Comparison of ENCODE assay signal across 6 cellular contexts in genomic region chr12:6970096-6970527, GRCh38. TPM values are rescaled to one million over a fixed set of nuclear protein-coding genes. Genes with fewer than 3 reads are reported as not detected.
DNase-seq lines count a peak whose midpoint lies in the region; ATAC-seq and TF ChIP-seq lines count a peak whose summit lies in the region.

No MANE protein-coding gene starts in this region.

- H3K27ac Mint-ChIP-seq in activated T-cell treated with anti-CD3 and anti-CD28 coated beads, Interleukin-2, amount 50 U/mL, for 72 hours: peak overlapping the region; percentile 92
- peak overlapping the region; percentile 100 for H3K27ac Mint-ChIP-seq in activated naive CD8-positive, alpha-beta T cell

- peak overlapping the region; percentile 60 for H3K4me3 ChIP-seq in mucosa of descending colon

- no peaks in the 10 kb centered on the region for H3K27me3 Mint-ChIP-seq in activated T-cell treated with anti-CD3 and anti-CD28 coated beads, Interleukin-2, amount 50 U/mL, for 72 hours (ENCODE audit: low read depth)
- H3K27me3 Mint-ChIP-seq in activated naive CD8-positive, alpha-beta T cell: no peaks in the 10 kb centered on the region

- no peaks in the 10 kb centered on the region for H3K9me3 ChIP-seq in mucosa of descending colon

- peak overlapping the region; percentile 96 to 99 for H3K4me3 Mint-ChIP-seq in activated T-cell treated with anti-CD3 and anti-CD28 coated beads, Interleukin-2, amount 50 U/mL, for 72 hours
- H3K4me3 Mint-ChIP-seq in activated naive CD8-positive, alpha-beta T cell: peak overlapping the region; percentile 100

- H3K36me3 ChIP-seq in mucosa of descending colon (ENCODE audit: low read depth): no peaks in the 10 kb centered on the region

- intact Hi-C loops in mucosa of descending colon (cut with DNase I, micrococcal nuclease): no loop called here

- peaks cover 71% of the 10 kb centered on the region for H3K4me1 Mint-ChIP-seq in activated T-cell treated with anti-CD3 and anti-CD28 coated beads, Interleukin-2, amount 50 U/mL, for 72 hours (ENCODE audit: low read depth)
- H3K4me1 Mint-ChIP-seq in activated naive CD8-positive, alpha-beta T cell (ENCODE audit: low read depth): peaks cover 52% of the 10 kb centered on the region

- H3K36me3 Mint-ChIP-seq in activated T-cell treated with anti-CD3 and anti-CD28 coated beads, Interleukin-2, amount 50 U/mL, for 72 hours (ENCODE audit: insufficient read depth in 2 of 2): peaks cover 17 to 26% of the 10 kb centered on the region in 2 donors
- H3K36me3 Mint-ChIP-seq in activated naive CD8-positive, alpha-beta T cell: peaks cover 23% of the 10 kb centered on the region

- ATAC-seq in activated T-cell treated with anti-CD3 and anti-CD28 coated beads, Interleukin-2, amount 50 U/mL, for 72 hours (replicated peaks in 1 of 2): peak; percentile 35 to 36
- ATAC-seq in mucosa of descending colon: peak; percentile 35

- peaks cover 34% of the 10 kb centered on the region for H3K4me1 ChIP-seq in mucosa of descending colon (ENCODE audit: low read depth)

- no peaks in the 10 kb centered on the region for H3K9me3 Mint-ChIP-seq in activated T-cell treated with anti-CD3 and anti-CD28 coated beads, Interleukin-2, amount 50 U/mL, for 72 hours
- H3K9me3 Mint-ChIP-seq in activated naive CD8-positive, alpha-beta T cell (ENCODE audit: low read depth): no peaks in the 10 kb centered on the region

- no peak for TF ChIP-seq CTCF in mucosa of descending colon (IDR thresholded peaks at IDR 0.05)

- DNase-seq in activated T-cell treated with anti-CD3 and anti-CD28 coated beads, Interleukin-2, amount 50 U/mL, for 72 hours: peak in 1 of 2 donors; percentile 21
- DNase-seq in activated T-cell treated with anti-CD3 and anti-CD28 coated beads for 4 hours (no peak), mucosa of descending colon (peak in 1 of 3 donors; percentile 51), T-helper 9 cell (no peak), glomerular visceral epithelial cell (ENCODE audit: extremely low spot score) (no peak)

RNA-seq across cellular contexts. Expression of gene PHB2, which starts 0.4 kb away (rescaled TPM):
- 100 to 1,000 TPM; 296 to 348 TPM for total RNA-seq in activated T-cell treated with anti-CD3 and anti-CD28 coated beads, Interleukin-2, amount 50 U/mL, for 72 hours
- 100 to 1,000 TPM; 204 to 266 (median 209) TPM for total RNA-seq in mucosa of descending colon

RNA-seq across cellular contexts. Expression of gene EMG1, which starts 0.6 kb away (rescaled TPM):
- total RNA-seq in activated T-cell treated with anti-CD3 and anti-CD28 coated beads, Interleukin-2, amount 50 U/mL, for 72 hours: 10 to 100 TPM; 44.9 to 45.7 TPM
- total RNA-seq in mucosa of descending colon: 10 to 100 TPM; 29.6 to 33.7 (median 33.4) TPM

RNA-seq across cellular contexts. Expression of gene PTPN6, which starts 19.0 kb away (rescaled TPM):
- 100 to 1,000 TPM; 238 to 313 TPM for total RNA-seq in activated T-cell treated with anti-CD3 and anti-CD28 coated beads, Interleukin-2, amount 50 U/mL, for 72 hours
- 10 to 100 TPM; 37.4 to 61.7 (median 51.7) TPM for total RNA-seq in mucosa of descending colon

RNA-seq across cellular contexts. Expression of gene C12orf57, which starts 26.3 kb away (rescaled TPM):
- 100 to 1,000 TPM; 259 to 301 TPM for total RNA-seq in activated T-cell treated with anti-CD3 and anti-CD28 coated beads, Interleukin-2, amount 50 U/mL, for 72 hours
- total RNA-seq in mucosa of descending colon: 100 to 1,000 TPM; 113 to 175 (median 130) TPM

RNA-seq across cellular contexts. Expression of gene RNU7-1, which starts 26.5 kb away (rescaled TPM):
- not detected for total RNA-seq in activated T-cell treated with anti-CD3 and anti-CD28 coated beads, Interleukin-2, amount 50 U/mL, for 72 hours
- not detected for total RNA-seq in mucosa of descending colon
